Comparison of ENCODE assay signal across 14 cellular contexts in the genomic region with DNA sequence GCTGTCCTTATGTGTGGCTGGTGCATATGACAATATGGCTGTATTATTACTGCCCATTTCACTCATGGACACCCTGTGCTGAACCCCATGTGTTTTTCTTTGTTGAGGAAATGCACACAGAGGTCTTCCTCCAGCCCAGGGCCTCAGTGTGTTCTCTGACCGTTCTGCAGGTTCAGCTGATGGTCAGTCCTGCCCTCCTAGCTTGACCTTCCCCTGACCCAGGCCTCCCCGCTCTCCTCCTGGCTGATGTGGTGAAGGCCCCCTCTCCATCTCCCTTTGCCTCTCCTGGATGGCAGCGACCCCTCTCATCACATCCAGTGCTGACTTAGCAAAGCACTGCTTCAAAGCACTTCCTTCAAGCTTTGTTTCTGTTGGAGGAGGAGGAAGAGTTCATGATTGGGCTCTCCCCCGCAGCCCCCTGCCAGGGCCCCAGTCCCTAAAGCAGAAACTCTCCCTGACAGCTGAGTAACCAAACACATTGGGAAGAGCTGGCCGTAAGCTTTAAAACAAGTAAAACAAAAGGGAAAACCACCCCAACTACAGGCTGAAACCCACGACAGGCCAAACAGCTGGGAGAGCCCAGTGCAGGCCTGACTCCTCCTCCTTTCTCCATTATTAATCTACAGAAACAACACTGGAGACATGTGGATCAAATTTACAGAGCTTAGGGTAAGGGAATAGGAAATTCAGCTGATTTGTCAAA.
DNase-seq lines count a peak whose midpoint lies in the region; ATAC-seq and TF ChIP-seq lines count a peak whose summit lies in the region.
"Had no signal": no experiment of that assay in that cellular context is flagged by ENCODE, and none has a peak within 500 bp of the region (broad histone marks: within the 10 kb centered on the region; RNA-seq: fewer than 3 reads in every experiment).

No MANE protein-coding gene starts in this region.

- H3K4me1 Mint-ChIP-seq in dendritic cell treated with granulocyte-macrophage colony-stimulating factor and Interleukin-4, amounts not matched to agents 40 ng/mL and 50 ng/mL, for 4 days (ENCODE audit: low read depth), result peaks cover 38% of the 10 kb centered on the region
- peaks cover 82% of the 10 kb centered on the region for H3K4me1 Mint-ChIP-seq in nephron progenitor cell
- peaks cover 39% of the 10 kb centered on the region in 2 donors for H3K4me1 Mint-ChIP-seq in stimulated activated naive B cell treated with anti-CD40 and anti-IgM and Interleukin-4, amounts not matched to agents 10 μg/mL and 1 μg/mL and 100 μg/mL, for 72 hours

- ATAC-seq in HG03175 (IDR thresholded peaks at IDR 0.05; ENCODE audit: unreplicated experiment), result no peak
- ATAC-seq in stimulated activated naive B cell treated with anti-CD40 and anti-IgM and Interleukin-4, amounts not matched to agents 10 μg/mL and 1 μg/mL and 100 μg/mL, for 72 hours (replicated peaks), result no peak
- no peak for ATAC-seq in HG03045 (IDR thresholded peaks at IDR 0.05; ENCODE audit: unreplicated experiment)

- peak overlapping the region in 2 of 11 experiments; percentile 9 to 36; a peak in 2 of 22 replicates for H3K9ac ChIP-seq in BLaER1 treated with 17β-estradiol and CSF1 and Interleukin-3, amounts not matched to agents 10 nM and 100 nM
- peak overlapping the region; percentile 37 for H3K9ac ChIP-seq in Loucy (ENCODE audit: low read depth, low read length, poor library complexity, severe bottlenecking)
- no peak overlapping the region for H3K9ac ChIP-seq in colonic mucosa (ENCODE audit: low read depth in 2 of 2, low read length in 2 of 2)
- H3K9ac ChIP-seq: parathyroid adenoma had no signal

- H3K36me3 Mint-ChIP-seq in dendritic cell treated with granulocyte-macrophage colony-stimulating factor and Interleukin-4, amounts not matched to agents 40 ng/mL and 50 ng/mL, for 4 days (ENCODE audit: low read depth), result no peaks in the 10 kb centered on the region
- no peaks in the 10 kb centered on the region for H3K36me3 Mint-ChIP-seq in nephron progenitor cell (ENCODE audit: low read depth)
- peaks cover 23 to 32% of the 10 kb centered on the region in 2 donors for H3K36me3 Mint-ChIP-seq in stimulated activated naive B cell treated with anti-CD40 and anti-IgM and Interleukin-4, amounts not matched to agents 10 μg/mL and 1 μg/mL and 100 μg/mL, for 72 hours

- H3F3A ChIP-seq in Loucy (ENCODE audit: low read depth), result 0 out of 2 replicates have a peak, but pooled peaks cover 7% of the 10 kb centered on the region

- no peaks in the 10 kb centered on the region for H3K27me3 Mint-ChIP-seq in dendritic cell treated with granulocyte-macrophage colony-stimulating factor and Interleukin-4, amounts not matched to agents 40 ng/mL and 50 ng/mL, for 4 days
- peaks cover 41% of the 10 kb centered on the region for H3K27me3 Mint-ChIP-seq in nephron progenitor cell (ENCODE audit: low read depth, poor library complexity)
- no peaks in the 10 kb centered on the region for H3K27me3 Mint-ChIP-seq in stimulated activated naive B cell treated with anti-CD40 and anti-IgM and Interleukin-4, amounts not matched to agents 10 μg/mL and 1 μg/mL and 100 μg/mL, for 72 hours

- peak overlapping the region in 7 of 11 experiments; percentile 18 to 80 (median 66); a peak in 11 of 22 replicates for H3K4me2 ChIP-seq in BLaER1 treated with 17β-estradiol and CSF1 and Interleukin-3, amounts not matched to agents 10 nM and 100 nM
- H3K4me2 ChIP-seq in Loucy (ENCODE audit: low read depth, low read length, poor library complexity, severe bottlenecking), result peak overlapping the region; percentile 47

- H3K9me2 ChIP-seq in Loucy (replicated peaks; ENCODE audit: low read depth, low read length), result no peaks in the 10 kb centered on the region

- H3K4me1 ChIP-seq in BLaER1 treated with 17β-estradiol and CSF1 and Interleukin-3, amounts not matched to agents 10 nM and 100 nM, result peaks cover 20 to 67% (median 39%) of the 10 kb centered on the region in 10 experiments
- H3K4me1 ChIP-seq in Loucy (ENCODE audit: insufficient read depth, low read length, poor library complexity, severe bottlenecking) (peaks cover 65% of the 10 kb centered on the region), colonic mucosa (no peaks in the 10 kb centered on the region)
- H3K4me1 ChIP-seq: parathyroid adenoma had no signal

- no peak overlapping the region for H3K4me3 ChIP-seq in BLaER1 treated with 17β-estradiol and CSF1 and Interleukin-3, amounts not matched to agents 10 nM and 100 nM
- H3K4me3 ChIP-seq in Loucy (ENCODE audit: low read length, poor library complexity, severe bottlenecking) (no peak overlapping the region), colonic mucosa (no peak overlapping the region)
- H3K4me3 ChIP-seq: testis had no signal

- H3K27me3 ChIP-seq in BLaER1 treated with 17β-estradiol and CSF1 and Interleukin-3, amounts not matched to agents 10 nM and 100 nM, result no peaks in the 10 kb centered on the region
- H3K27me3 ChIP-seq in Loucy (ENCODE audit: insufficient read depth, low read length, poor library complexity, severe bottlenecking), result no peaks in the 10 kb centered on the region
- H3K27me3 ChIP-seq in colonic mucosa, result no peaks in the 10 kb centered on the region
- H3K27me3 ChIP-seq: testis had no signal

- H3K9me3 Mint-ChIP-seq in dendritic cell treated with granulocyte-macrophage colony-stimulating factor and Interleukin-4, amounts not matched to agents 40 ng/mL and 50 ng/mL, for 4 days, result no peaks in the 10 kb centered on the region
- H3K9me3 Mint-ChIP-seq in nephron progenitor cell, result no peaks in the 10 kb centered on the region
- H3K9me3 Mint-ChIP-seq in stimulated activated naive B cell treated with anti-CD40 and anti-IgM and Interleukin-4, amounts not matched to agents 10 μg/mL and 1 μg/mL and 100 μg/mL, for 72 hours, result no peaks in the 10 kb centered on the region

- no peaks in the 10 kb centered on the region for H3K79me2 ChIP-seq in Loucy (ENCODE audit: insufficient read depth, low read length)
- H3K79me2 ChIP-seq: parathyroid adenoma had no signal

- no peaks in the 10 kb centered on the region for H3K9me3 ChIP-seq in BLaER1 treated with 17β-estradiol and CSF1 and Interleukin-3, amounts not matched to agents 10 nM and 100 nM (replicated peaks in 1 of 11)
- no peaks in the 10 kb centered on the region for H3K9me3 ChIP-seq in Loucy (ENCODE audit: insufficient read depth, low read depth, low read length)
- H3K9me3 ChIP-seq in colonic mucosa, result no peaks in the 10 kb centered on the region
- H3K9me3 ChIP-seq: testis had no signal

- no peak overlapping the region for H3K4me3 Mint-ChIP-seq in dendritic cell treated with granulocyte-macrophage colony-stimulating factor and Interleukin-4, amounts not matched to agents 40 ng/mL and 50 ng/mL, for 4 days
- peak overlapping the region; percentile 64 for H3K4me3 Mint-ChIP-seq in nephron progenitor cell
- H3K4me3 Mint-ChIP-seq in stimulated activated naive B cell treated with anti-CD40 and anti-IgM and Interleukin-4, amounts not matched to agents 10 μg/mL and 1 μg/mL and 100 μg/mL, for 72 hours, result no peak overlapping the region

- no peaks in the 10 kb centered on the region for H3K36me3 ChIP-seq in BLaER1 treated with 17β-estradiol and CSF1 and Interleukin-3, amounts not matched to agents 10 nM and 100 nM
- H3K36me3 ChIP-seq in Loucy (ENCODE audit: insufficient read depth, low read length) (no peaks in the 10 kb centered on the region), colonic mucosa (no peaks in the 10 kb centered on the region)

- DNase-seq in nephron progenitor cell, result peak; percentile 35
- DNase-seq in stimulated activated naive B cell treated with anti-CD40 and anti-IgM and Interleukin-4, amounts not matched to agents 10 μg/mL and 1 μg/mL and 100 μg/mL, for 72 hours, result no peak
- no peak for DNase-seq in colonic mucosa
- DNase-seq: activated CD4-positive, CD25-positive, alpha-beta regulatory T cell treated with anti-CD3 and anti-CD28 coated beads, Interleukin-2, amount 50 U/mL, for 72 hours; amniotic stem cell; dermis blood vessel endothelial cell; stimulated activated CD4-positive, alpha-beta T cell treated with anti-CD3 and anti-CD28 coated beads, Interleukin-15, amount 100 ng/mL, for 24 hours; testis had no signal

- peak overlapping the region; percentile 82 for H2AFZ ChIP-seq in Loucy (ENCODE audit: low read length)
- H2AFZ ChIP-seq: parathyroid adenoma had no signal

- no peak for TF ChIP-seq CTCF in Loucy (conservative IDR thresholded peaks at IDR 0.05; ENCODE audit: low read length)
- TF ChIP-seq CTCF in nephron progenitor cell (IDR thresholded peaks at IDR 0.05), result no peak
- TF ChIP-seq CTCF in colonic mucosa (IDR thresholded peaks at IDR 0.05), result no peak

- H3K27ac Mint-ChIP-seq in dendritic cell treated with granulocyte-macrophage colony-stimulating factor and Interleukin-4, amounts not matched to agents 40 ng/mL and 50 ng/mL, for 4 days, result peak overlapping the region; percentile 11
- peak overlapping the region; percentile 97 for H3K27ac Mint-ChIP-seq in nephron progenitor cell
- no peak overlapping the region for H3K27ac Mint-ChIP-seq in stimulated activated naive B cell treated with anti-CD40 and anti-IgM and Interleukin-4, amounts not matched to agents 10 μg/mL and 1 μg/mL and 100 μg/mL, for 72 hours

- H4K20me1 ChIP-seq in BLaER1 treated with 17β-estradiol and CSF1 and Interleukin-3, amounts not matched to agents 10 nM and 100 nM, result no peaks in the 10 kb centered on the region
- H4K20me1 ChIP-seq in Loucy (ENCODE audit: insufficient read depth, low read length, poor library complexity, severe bottlenecking), result no peaks in the 10 kb centered on the region

- intact Hi-C loops in dendritic cell treated with granulocyte-macrophage colony-stimulating factor and Interleukin-4, amounts not matched to agents 40 ng/mL and 50 ng/mL, for 4 days (cut with micrococcal nuclease), result no loop called here
- intact Hi-C loops in colonic mucosa (cut with DNase I), result no loop called here

- H3K27ac ChIP-seq in BLaER1 treated with 17β-estradiol and CSF1 and Interleukin-3, amounts not matched to agents 10 nM and 100 nM, result peak overlapping the region in 5 of 11 experiments; percentile 26 to 83 (median 63); a peak in 8 of 22 replicates
- H3K27ac ChIP-seq in colonic mucosa, result no peak overlapping the region
- H3K27ac ChIP-seq: parathyroid adenoma, testis had no signal
